19 cellular contexts compared by ENCODE assay signal in the genomic region with DNA sequence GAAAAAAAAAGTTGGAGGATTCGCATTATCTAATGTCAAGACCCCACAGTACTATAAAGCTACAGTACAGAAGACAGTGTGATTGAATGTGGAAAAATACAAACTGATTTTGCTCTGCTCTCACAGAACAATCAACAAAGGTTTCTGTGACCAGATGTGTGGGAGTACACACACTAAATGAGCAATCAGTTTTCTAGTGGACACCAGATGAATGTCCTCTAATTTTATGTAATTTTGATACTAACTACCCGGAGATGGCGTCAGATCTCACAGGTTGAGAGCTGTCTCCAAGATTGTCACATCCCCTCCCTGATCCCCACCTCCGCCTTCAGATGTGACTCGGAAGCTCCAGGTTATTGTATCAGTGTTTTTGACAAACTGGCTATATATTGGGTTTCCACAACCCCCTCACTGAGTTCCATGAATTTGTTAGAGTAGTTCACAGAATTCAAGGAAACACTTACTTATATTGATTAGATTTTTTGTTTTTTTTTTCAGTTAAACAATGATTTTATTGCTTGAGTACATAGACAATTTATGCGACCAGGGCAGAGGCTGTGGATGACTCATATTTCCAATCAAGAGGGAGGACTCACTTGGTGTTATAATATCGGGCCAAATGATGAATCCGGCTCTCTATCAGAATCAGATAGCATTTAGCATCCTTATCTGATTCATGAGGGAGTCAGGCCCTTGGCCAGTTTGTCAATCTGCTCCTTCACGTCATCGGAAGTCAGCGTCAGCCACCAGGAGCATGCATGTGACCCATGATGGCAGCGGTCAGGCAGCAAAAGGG.
"Had no signal": no experiment of that assay in that cellular context is flagged by ENCODE, and none has a peak within 500 bp of the region (broad histone marks: within the 10 kb centered on the region; RNA-seq: fewer than 3 reads in every experiment).

No MANE protein-coding gene starts in this region.

- H3K27ac Mint-ChIP-seq: activated naive CD8-positive, alpha-beta T cell treated with anti-CD3 and anti-CD28 coated beads, Interleukin-2, amount 10 ng/mL, durations not matched to agents 7 days and 5 days; immature natural killer cell; nephron progenitor cell; T-helper 17 cell had no signal

- H3K4me1 ChIP-seq: body of pancreas, esophagus muscularis mucosa, left ventricle myocardium inferior, spleen, thyroid gland had no signal

- H3K9me3 Mint-ChIP-seq: immature natural killer cell had no signal

- H3K27me3 Mint-ChIP-seq: T-helper 17 cell had no signal

- ATAC-seq: body of pancreas, T-helper 17 cell had no signal

- H3K27me3 ChIP-seq: body of pancreas, esophagus muscularis mucosa, spleen, thyroid gland had no signal

- DNase-seq: activated CD4-positive, alpha-beta T cell treated with anti-CD3 and anti-CD28 coated beads for 4 hours; activated effector memory CD4-positive, alpha-beta T cell treated with Interleukin-2 at 50 U/mL for 16 hours; activated naive CD8-positive, alpha-beta T cell treated with anti-CD3 and anti-CD28 coated beads, Interleukin-2, amount 10 ng/mL, durations not matched to agents 7 days and 5 days; activated T-cell treated with anti-CD3 and anti-CD28 coated beads for 4 hours; body of pancreas; dermis blood vessel endothelial cell; effector memory CD4-positive, alpha-beta T cell; immature natural killer cell; kidney glomerular epithelial cell; left ventricle myocardium inferior; mammary epithelial cell; nephron progenitor cell; nucleus accumbens; posterior cingulate gyrus; spleen; T-helper 17 cell; thyroid gland; WERI-Rb-1 had no signal

- H3K36me3 ChIP-seq: esophagus muscularis mucosa, left ventricle myocardium inferior, spleen, thyroid gland, WERI-Rb-1 had no signal

- H3K4me3 Mint-ChIP-seq: activated naive CD8-positive, alpha-beta T cell treated with anti-CD3 and anti-CD28 coated beads, Interleukin-2, amount 10 ng/mL, durations not matched to agents 7 days and 5 days; immature natural killer cell; nephron progenitor cell; T-helper 17 cell had no signal

- H3K4me3 ChIP-seq: body of pancreas, esophagus muscularis mucosa, left ventricle myocardium inferior, spleen, thyroid gland had no signal

- H3K27ac ChIP-seq: body of pancreas, esophagus muscularis mucosa, left ventricle myocardium inferior, spleen, thyroid gland, WERI-Rb-1 had no signal

- H3K4me1 Mint-ChIP-seq: immature natural killer cell, nephron progenitor cell had no signal

- H3K9me3 ChIP-seq: body of pancreas, esophagus muscularis mucosa, left ventricle myocardium inferior, spleen, thyroid gland had no signal

- H3K36me3 Mint-ChIP-seq: activated naive CD8-positive, alpha-beta T cell treated with anti-CD3 and anti-CD28 coated beads, Interleukin-2, amount 10 ng/mL, durations not matched to agents 7 days and 5 days; immature natural killer cell had no signal
